13 cellular contexts compared by ENCODE assay signal in the genomic region with DNA sequence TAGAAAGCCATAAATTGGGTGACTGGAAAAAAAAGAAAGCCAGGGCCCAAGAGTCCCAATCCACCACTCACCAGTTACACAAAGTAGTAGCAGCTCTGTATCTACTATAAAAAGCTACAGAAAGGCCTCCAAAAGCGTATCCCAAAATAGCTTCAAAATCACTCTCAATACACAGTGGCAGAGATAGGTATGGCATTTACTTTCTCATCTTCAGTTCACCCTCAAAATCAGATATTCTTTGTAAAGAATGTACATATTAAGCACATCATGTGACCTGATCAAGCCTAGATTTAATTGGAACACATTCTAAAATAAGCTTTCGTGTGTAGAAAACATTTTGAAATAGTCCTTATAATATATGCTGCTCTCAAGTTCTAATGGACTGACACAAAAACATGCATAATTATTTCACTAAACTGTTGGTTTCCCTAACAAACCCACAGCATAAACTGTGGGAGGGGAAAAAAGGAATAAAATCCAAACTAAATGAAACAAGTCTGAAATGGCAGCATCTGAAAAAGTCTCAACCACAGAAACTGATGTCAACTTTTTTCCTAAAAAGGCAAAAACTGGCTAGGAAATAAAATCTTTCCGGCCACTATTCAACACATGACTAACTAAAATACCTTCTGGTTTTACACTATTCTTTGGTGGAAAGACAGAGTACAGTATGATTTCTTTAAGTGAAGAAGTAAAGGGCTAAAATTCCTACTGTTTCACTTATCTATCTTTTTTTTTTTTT. TPM values are rescaled to one million over a fixed set of nuclear protein-coding genes. Genes with fewer than 3 reads are reported as not detected.
DNase-seq lines count a peak whose midpoint lies in the region; ATAC-seq lines count a peak whose summit lies in the region.
"Had no signal": no experiment of that assay in that cellular context is flagged by ENCODE, and none has a peak within 500 bp of the region (broad histone marks: within the 10 kb centered on the region; RNA-seq: fewer than 3 reads in every experiment).

No MANE protein-coding gene starts in this region.

- peaks cover 6% of the 10 kb centered on the region for H3K36me3 ChIP-seq in SJSA1

- CTCF ChIA-PET in activated CD4-positive, alpha-beta T cell treated with anti-CD3 and anti-CD28 coated beads, Interleukin-2, amount 10 ng/mL, durations not matched to agents 7 days and 5 days (lab: Charles Lee), result interaction anchor here (0.5 to 1.3 kb wide), 7 partner anchors 10 to 661 kb away, joined by 3 to 5 read pairs (median 3); no protein-coding TSS in a partner anchor

- H3K36me3 Mint-ChIP-seq in activated CD4-positive, alpha-beta T cell treated with anti-CD3 and anti-CD28 coated beads, Interleukin-2, amount 10 ng/mL, durations not matched to agents 7 days and 5 days (ENCODE audit: low read depth), result peaks cover 31% of the 10 kb centered on the region
- H3K36me3 Mint-ChIP-seq in stimulated activated naive CD8-positive, alpha-beta T cell treated with anti-CD3 and anti-CD28 coated beads, Interleukin-15, Interleukin-2, amounts not matched to agents 100 ng/mL and 50 ng/mL, for 24 hours (ENCODE audit: low read depth), result peaks cover 30% of the 10 kb centered on the region

- H3K9me3 ChIP-seq in SJSA1 (replicated peaks), result no peaks in the 10 kb centered on the region
- H3K9me3 ChIP-seq: A549, sigmoid colon, upper lobe of left lung had no signal

- H3K4me1 Mint-ChIP-seq in activated CD4-positive, alpha-beta T cell treated with anti-CD3 and anti-CD28 coated beads, Interleukin-2, amount 10 ng/mL, durations not matched to agents 7 days and 5 days, result peaks cover 82% of the 10 kb centered on the region
- H3K4me1 Mint-ChIP-seq in stimulated activated naive CD8-positive, alpha-beta T cell treated with anti-CD3 and anti-CD28 coated beads, Interleukin-15, Interleukin-2, amounts not matched to agents 100 ng/mL and 50 ng/mL, for 24 hours (ENCODE audit: low read depth), result peaks cover 96% of the 10 kb centered on the region

- H3K9me3 Mint-ChIP-seq in activated CD4-positive, alpha-beta T cell treated with anti-CD3 and anti-CD28 coated beads, Interleukin-2, amount 10 ng/mL, durations not matched to agents 7 days and 5 days, result peaks cover 6% of the 10 kb centered on the region
- H3K9me3 Mint-ChIP-seq in stimulated activated naive CD8-positive, alpha-beta T cell treated with anti-CD3 and anti-CD28 coated beads, Interleukin-15, Interleukin-2, amounts not matched to agents 100 ng/mL and 50 ng/mL, for 24 hours, result peaks cover 3% of the 10 kb centered on the region

- H3K27me3 ChIP-seq in SJSA1 (replicated peaks), result no peaks in the 10 kb centered on the region
- H3K27me3 ChIP-seq: sigmoid colon, upper lobe of left lung had no signal

- DNase-seq in activated CD4-positive, alpha-beta T cell treated with anti-CD3 and anti-CD28 coated beads, Interleukin-2, amount 10 ng/mL, durations not matched to agents 7 days and 5 days, result no peak
- DNase-seq in activated CD4-positive, alpha-beta T cell treated with anti-CD3 and anti-CD28 coated beads for 4 hours, result no peak
- DNase-seq in SJSA1 (ENCODE audit: low read depth in 1 of 2, low spot score in 2 of 2), result peak in 1 of 2 experiments; percentile 59
- DNase-seq in fibroblast of peridontal ligament (ENCODE audit: extremely low read depth), result peak; percentile 89
- no peak for DNase-seq in OCI-M1 (lab: John Stamatoyannopoulos, UW)
- DNase-seq: activated effector memory CD4-positive, alpha-beta T cell treated with anti-CD3 and anti-CD28 coated beads, Interleukin-2, amount 50 U/mL, for 16 hours; sigmoid colon; upper lobe of left lung had no signal

- POLR2A ChIA-PET in activated CD4-positive, alpha-beta T cell treated with anti-CD3 and anti-CD28 coated beads, Interleukin-2, amount 10 ng/mL, durations not matched to agents 7 days and 5 days (lab: Charles Lee), result no interaction called here

- peak overlapping the region; percentile 12 for H3K4me3 Mint-ChIP-seq in activated CD4-positive, alpha-beta T cell treated with anti-CD3 and anti-CD28 coated beads, Interleukin-2, amount 10 ng/mL, durations not matched to agents 7 days and 5 days
- peak overlapping the region; percentile 52 for H3K4me3 Mint-ChIP-seq in stimulated activated naive CD8-positive, alpha-beta T cell treated with anti-CD3 and anti-CD28 coated beads, Interleukin-15, Interleukin-2, amounts not matched to agents 100 ng/mL and 50 ng/mL, for 24 hours

- H3K27ac ChIP-seq in SJSA1, result peak overlapping the region; percentile 44
- H3K27ac ChIP-seq: A549, HL-60, upper lobe of left lung had no signal

- H3K27ac Mint-ChIP-seq in activated CD4-positive, alpha-beta T cell treated with anti-CD3 and anti-CD28 coated beads, Interleukin-2, amount 10 ng/mL, durations not matched to agents 7 days and 5 days, result peak overlapping the region; percentile 65
- peak overlapping the region; percentile 94 for H3K27ac Mint-ChIP-seq in stimulated activated naive CD8-positive, alpha-beta T cell treated with anti-CD3 and anti-CD28 coated beads, Interleukin-15, Interleukin-2, amounts not matched to agents 100 ng/mL and 50 ng/mL, for 24 hours

- H3K4me3 ChIP-seq in SJSA1, result no peak overlapping the region
- H3K4me3 ChIP-seq: A549, sigmoid colon, upper lobe of left lung had no signal

- peaks cover 27% of the 10 kb centered on the region for H3K4me1 ChIP-seq in SJSA1 (replicated peaks)

- H3K27me3 Mint-ChIP-seq in activated CD4-positive, alpha-beta T cell treated with anti-CD3 and anti-CD28 coated beads, Interleukin-2, amount 10 ng/mL, durations not matched to agents 7 days and 5 days, result no peaks in the 10 kb centered on the region
- no peaks in the 10 kb centered on the region for H3K27me3 Mint-ChIP-seq in stimulated activated naive CD8-positive, alpha-beta T cell treated with anti-CD3 and anti-CD28 coated beads, Interleukin-15, Interleukin-2, amounts not matched to agents 100 ng/mL and 50 ng/mL, for 24 hours

- no peak for ATAC-seq in HG03108 (IDR thresholded peaks at IDR 0.05; ENCODE audit: unreplicated experiment)
- ATAC-seq in GM21737 (IDR thresholded peaks at IDR 0.05; ENCODE audit: unreplicated experiment), result no peak
- ATAC-seq: A549 had no signal

RNA-seq across cellular contexts. Expression of gene UBE2N, which starts 25.9 kb away (rescaled TPM):
- total RNA-seq in activated CD4-positive, alpha-beta T cell treated with anti-CD3 and anti-CD28 coated beads, Interleukin-2, amount 10 ng/mL, durations not matched to agents 7 days and 5 days, result 100 to 1,000 TPM; 157 to 189 TPM
- 103 and 123 TPM in 2 replicates for total RNA-seq in SJSA1 (2014; rRNA removed; shearing (Covaris generic))

RNA-seq across cellular contexts. Expression of gene NUDT4, which starts 38.2 kb away (rescaled TPM):
- 10 to 100 TPM; 37.8 to 41.0 TPM for total RNA-seq in activated CD4-positive, alpha-beta T cell treated with anti-CD3 and anti-CD28 coated beads, Interleukin-2, amount 10 ng/mL, durations not matched to agents 7 days and 5 days
- 33.8 and 41.2 TPM in 2 replicates for total RNA-seq in SJSA1 (2014; rRNA removed; shearing (Covaris generic))

RNA-seq across cellular contexts. Expression of gene MRPL42, which starts 51.4 kb away (rescaled TPM):
- 10 to 100 TPM; 55.6 to 69.0 TPM for total RNA-seq in activated CD4-positive, alpha-beta T cell treated with anti-CD3 and anti-CD28 coated beads, Interleukin-2, amount 10 ng/mL, durations not matched to agents 7 days and 5 days
- total RNA-seq in SJSA1 (2014; rRNA removed; shearing (Covaris generic)), result 110 and 132 TPM in 2 replicates
